Comparison of ENCODE assay signal across 13 cellular contexts in the genomic region with DNA sequence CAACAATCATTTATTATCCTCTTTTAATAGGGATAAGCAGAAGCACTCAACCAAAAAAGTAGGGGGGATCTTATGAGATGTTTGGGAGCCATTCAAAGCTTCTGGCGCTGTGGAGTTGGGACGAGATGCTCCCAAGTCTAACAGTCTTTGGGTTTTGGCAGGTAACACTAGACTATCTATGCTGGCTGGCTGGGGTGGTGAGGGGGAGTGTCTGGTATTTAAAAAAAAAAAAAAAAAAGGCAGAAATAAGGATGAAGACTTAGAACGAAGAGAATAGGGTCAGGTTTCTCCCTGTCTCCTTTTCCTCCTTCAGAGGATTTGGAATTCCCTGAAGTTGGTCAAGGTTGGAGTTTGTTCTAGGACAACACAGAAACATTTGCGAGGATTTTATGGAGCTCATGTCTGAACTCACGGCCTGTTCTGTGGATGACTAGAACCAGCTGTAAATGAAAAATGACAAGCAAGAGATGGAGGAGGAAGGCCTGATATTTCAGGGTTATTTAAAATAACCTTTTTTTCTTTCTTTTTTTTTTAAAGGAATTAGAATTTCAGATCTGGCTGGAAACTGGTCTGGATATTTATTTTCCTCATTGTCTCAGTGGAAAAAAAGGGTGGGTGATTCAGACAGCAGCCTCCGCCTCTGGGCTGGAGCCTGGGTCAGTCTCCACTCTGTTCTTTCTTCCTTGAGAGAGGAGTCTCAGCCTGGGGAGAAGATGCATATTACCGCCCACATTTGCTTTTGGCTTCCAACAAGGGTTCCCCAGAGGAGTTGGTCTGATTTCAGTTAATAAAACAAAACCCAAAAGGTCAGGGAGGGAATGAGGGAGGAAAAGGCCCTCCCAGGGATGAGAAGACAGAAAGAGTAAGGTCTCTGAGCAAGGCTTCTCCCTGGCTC.
A peak's percentile ranks its signal among the peaks of the same experiment; 100 is the strongest.
DNase-seq lines count a peak whose midpoint lies in the region; ATAC-seq and TF ChIP-seq lines count a peak whose summit lies in the region.
"Had no signal": no experiment of that assay in that cellular context is flagged by ENCODE, and none has a peak within 500 bp of the region (broad histone marks: within the 10 kb centered on the region; RNA-seq: fewer than 3 reads in every experiment).

No MANE protein-coding gene starts in this region.

- no peak overlapping the region for H2AFZ ChIP-seq in Karpas-422 (ENCODE audit: low read length)

- H3K27ac ChIP-seq in KOPT-K1 (ENCODE audit: low read depth, low read length, poor library complexity, severe bottlenecking) (peak overlapping the region; percentile 39), substantia nigra (ENCODE audit: low read depth, low read length, poor library complexity, severe bottlenecking) (peak overlapping the region; percentile 52), Karpas-422 (ENCODE audit: low read length) (no peak overlapping the region)
- H3K27ac ChIP-seq: C4-2B had no signal

- H3K9me3 ChIP-seq in KOPT-K1 (ENCODE audit: insufficient read depth, low read length, poor library complexity, severe bottlenecking) (peaks cover 20% of the 10 kb centered on the region), mucosa of descending colon (peaks cover 9% of the 10 kb centered on the region), Karpas-422 (ENCODE audit: low read length) (no peaks in the 10 kb centered on the region)

- TF ChIP-seq CTCF in fibroblast of mammary gland (conservative IDR thresholded peaks at IDR 0.05; ENCODE audit: control insufficient read depth, insufficient read depth, low read depth, low read length) (no peak), mucosa of descending colon (IDR thresholded peaks at IDR 0.05) (no peak)

- H3K36me3 ChIP-seq in KOPT-K1 (ENCODE audit: insufficient read depth, low read length) (peaks cover 100% of the 10 kb centered on the region), mucosa of descending colon (ENCODE audit: low read depth) (no peaks in the 10 kb centered on the region), Karpas-422 (ENCODE audit: insufficient read depth, low read length) (no peaks in the 10 kb centered on the region)

- DNase-seq in fibroblast of mammary gland (ENCODE audit: low read depth) (peak; percentile 69), mucosa of descending colon (no peak), substantia nigra (lab: John Stamatoyannopoulos, UW) (peak in 1 of 49 donors; percentile 35), NCI-H510A treated with DMSO at 0.1 percent for 48 hours (lab: John Stamatoyannopoulos, UW) (no peak), Karpas-422 (no peak)
- DNase-seq in activated CD4-positive, alpha-beta T cell treated with anti-CD3 and anti-CD28 coated beads, Interleukin-2, amount 50 U/mL, for 48 hours = no peak
- DNase-seq: MM.1S, NCI-H226, posterior cingulate gyrus, T1000 had no signal

- no peaks in the 10 kb centered on the region for H4K20me1 ChIP-seq in Karpas-422 (ENCODE audit: insufficient read depth, low read depth, low read length)

- peak; percentile 28 for ATAC-seq in mucosa of descending colon
- no peak for ATAC-seq in GM18498 (IDR thresholded peaks at IDR 0.05; ENCODE audit: unreplicated experiment)

- no peaks in the 10 kb centered on the region for H3K9me2 ChIP-seq in Karpas-422 (replicated peaks; ENCODE audit: insufficient read depth, low read length)

- H3K27me3 ChIP-seq in Karpas-422 (ENCODE audit: low read length) = no peaks in the 10 kb centered on the region

- H3K4me3 ChIP-seq in fibroblast of mammary gland (ENCODE audit: control insufficient read depth, low read depth, low read length) (no peak overlapping the region), mucosa of descending colon (no peak overlapping the region), Karpas-422 (ENCODE audit: low read length) (no peak overlapping the region)

- H3K4me2 ChIP-seq in Karpas-422 (ENCODE audit: low read depth, low read length, poor library complexity, severe bottlenecking) = no peak overlapping the region

- intact Hi-C loops in mucosa of descending colon (cut with DNase I, micrococcal nuclease) = no loop called here

- H3K79me2 ChIP-seq in Karpas-422 (ENCODE audit: low read length) = no peaks in the 10 kb centered on the region

- peaks cover 5% of the 10 kb centered on the region for H3K4me1 ChIP-seq in mucosa of descending colon (ENCODE audit: low read depth)
- no peaks in the 10 kb centered on the region for H3K4me1 ChIP-seq in Karpas-422 (ENCODE audit: low read length)

- H3K9ac ChIP-seq in Karpas-422 (ENCODE audit: low read length) = no peak overlapping the region
